Comparison of ENCODE assay signal across 15 cellular contexts in genomic region chr14:79281244-79282199, GRCh38.
DNase-seq lines count a peak whose midpoint lies in the region; ATAC-seq, FAIRE-seq and TF ChIP-seq lines count a peak whose summit lies in the region.
"Had no signal": no experiment of that assay in that cellular context is flagged by ENCODE, and none has a peak within 500 bp of the region (broad histone marks: within the 10 kb centered on the region; RNA-seq: fewer than 3 reads in every experiment).

No MANE protein-coding gene starts in this region.

- no peak overlapping the region for H3K4ac ChIP-seq in IMR-90 (ENCODE audit: low read depth, low read length)
- H3K4ac ChIP-seq in H1 (replicated peaks; ENCODE audit: insufficient read length, low read depth, low read length), result no peak overlapping the region

- peaks cover 63% of the 10 kb centered on the region for H3K4me1 Mint-ChIP-seq in osteocyte (ENCODE audit: unreplicated experiment)

- H3K14ac ChIP-seq in IMR-90 (replicated peaks; ENCODE audit: low read depth, low read length) (no peak overlapping the region), H1 (ENCODE audit: insufficient read length) (no peak overlapping the region)

- TF ChIP-seq POLR2A in IMR-90 (IDR thresholded peaks at IDR 0.05; ENCODE audit: low read depth, low read length), result no peak
- TF ChIP-seq POLR2A in H1 (IDR thresholded peaks at IDR 0.05; ENCODE audit: control extremely low read depth in 1 of 2, low read depth in 2 of 2, low read length in 2 of 2), result no peak

- H3K4me3 ChIP-seq in BJ (ENCODE audit: low read depth, low read length), result peak overlapping the region; percentile 8; the same call in 1 of the 2 replicates
- peak overlapping the region; percentile 88; the same call in 1 of the 2 replicates for H3K4me3 ChIP-seq in IMR-90 (ENCODE audit: insufficient read depth, low read depth, low read length)
- peak overlapping the region; percentile 18 to 77 (median 24); a peak in 7 of 8 replicates for H3K4me3 ChIP-seq in H1 (ENCODE audit: extremely low read depth in 1 of 4, insufficient read depth in 2 of 4, low read depth in 3 of 4, low read length in 4 of 4)
- H3K4me3 ChIP-seq: GM12878, thyroid gland had no signal

- peaks cover 13% of the 10 kb centered on the region for H3K27me3 ChIP-seq in BJ (ENCODE audit: control insufficient read depth, insufficient read depth, low read length)
- H3K27me3 ChIP-seq in IMR-90 (ENCODE audit: control insufficient read depth, insufficient read depth, low read length), result peaks cover 20% of the 10 kb centered on the region
- peaks cover 6 to 48% (median 39%) of the 10 kb centered on the region in 4 experiments for H3K27me3 ChIP-seq in H1 (replicated peaks in 1 of 4; ENCODE audit: control insufficient read depth in 3 of 4, extremely low read depth in 1 of 4, insufficient read depth in 3 of 4, low read length in 3 of 4)
- H3K27me3 ChIP-seq: thyroid gland had no signal

- H3K56ac ChIP-seq in IMR-90 (ENCODE audit: extremely low read depth, insufficient read depth, low read length), result no peak overlapping the region
- no peak overlapping the region for H3K56ac ChIP-seq in H1 (replicated peaks; ENCODE audit: insufficient read length, low read depth, low read length)

- H2AK9ac ChIP-seq in IMR-90 (replicated peaks; ENCODE audit: low read depth, low read length, poor library complexity), result no peak overlapping the region

- H2BK120ac ChIP-seq in IMR-90 (ENCODE audit: low read depth, low read length) (no peak overlapping the region), H1 (replicated peaks; ENCODE audit: low read depth, low read length) (no peak overlapping the region)

- POLR2A ChIA-PET in BJ (lab: Charles Lee), result no interaction called here
- POLR2A ChIA-PET in IMR-90 (lab: Charles Lee; ENCODE audit: unreplicated experiment), result no interaction called here
- POLR2A ChIA-PET in H1 (lab: Charles Lee; ENCODE audit: partially characterized antibody), result no interaction called here

- in situ Hi-C loops in IMR-90 (cut with MboI; ENCODE audit: low sequenced_read_pairs), result no loop called here

- H3K4me1 ChIP-seq in IMR-90 (ENCODE audit: control insufficient read depth, insufficient read depth, low read length) (peaks cover 1% of the 10 kb centered on the region; the same call in 1 of the 2 replicates), H1 (replicated peaks in 1 of 4; ENCODE audit: control insufficient read depth in 3 of 4, insufficient read depth in 4 of 4, low read length in 3 of 4) (peaks cover 3 to 30% (median 14%) of the 10 kb centered on the region in 4 experiments)

- no peaks in the 10 kb centered on the region for H3K9me3 ChIP-seq in IMR-90 (ENCODE audit: control insufficient read depth, insufficient read depth, low read length)
- H3K9me3 ChIP-seq in H1 (ENCODE audit: insufficient read depth in 2 of 2, low read depth in 1 of 2, low read length in 1 of 2), result no peaks in the 10 kb centered on the region
- H3K9me3 ChIP-seq: thyroid gland had no signal

- FAIRE-seq in H1 (lab: Jason Lieb, UNC), result no peak
- FAIRE-seq: GM12878 had no signal

- peak overlapping the region; percentile 89; the same call in 1 of the 2 replicates for H3K4me2 ChIP-seq in IMR-90 (ENCODE audit: low read depth, low read length)
- H3K4me2 ChIP-seq in H1 (ENCODE audit: insufficient read depth in 1 of 2, low read depth in 2 of 2, low read length in 2 of 2), result peak overlapping the region; percentile 96 to 98

- no peak overlapping the region for H2BK15ac ChIP-seq in IMR-90 (ENCODE audit: low read depth, low read length)
- peak overlapping the region; percentile 10; the same call in 1 of the 2 replicates for H2BK15ac ChIP-seq in H1 (ENCODE audit: low read length)

- no peak overlapping the region for H4K91ac ChIP-seq in IMR-90 (ENCODE audit: insufficient read depth, low read depth, low read length)
- H4K91ac ChIP-seq in H1 (replicated peaks; ENCODE audit: insufficient read length, low read length), result no peak overlapping the region

- H3K27ac Mint-ChIP-seq in osteocyte (ENCODE audit: unreplicated experiment), result no peak overlapping the region
- H3K27ac Mint-ChIP-seq: CD14-positive monocyte had no signal

- H3K23ac ChIP-seq in IMR-90 (ENCODE audit: low read depth, low read length) (no peak overlapping the region), H1 (ENCODE audit: insufficient read length) (no peak overlapping the region)

- no peak for DNase-seq in BJ (ENCODE audit: low read depth)
- DNase-seq in IMR-90, result no peak
- DNase-seq in H1 (ENCODE audit: low read depth in 1 of 2, low spot score in 2 of 2), result peak in 1 of 2 experiments; percentile 46
- DNase-seq in osteocyte (ENCODE audit: extremely low spot score, unreplicated experiment), result no peak
- no peak for DNase-seq in SHP77 treated with DMSO at 0.1 percent for 48 hours (lab: John Stamatoyannopoulos, UW)
- no peak for DNase-seq in NCI-H146 (lab: John Stamatoyannopoulos, UW)
- DNase-seq: activated CD4-positive, alpha-beta T cell treated with anti-CD3 and anti-CD28 coated beads, Interleukin-2, amount 50 U/mL, for 1 hour; activated effector memory CD4-positive, alpha-beta T cell treated with Interleukin-2 at 50 U/mL for 16 hours; cerebellar nuclear complex; left colon; thyroid gland had no signal

- no CpG with 5 or more reads among the region's 6 CpGs for WGBS in IMR-90 (ENCODE audit: extremely low coverage in 2 of 2, insufficient read length in 1 of 2), 2 experiments
- 14% methylated on average over 6 of the region's 6 CpGs; no CpG with 5 or more reads in 1 of the 2 experiments for WGBS in H1 (ENCODE audit: extremely low coverage in 1 of 2, insufficient coverage in 1 of 2, insufficient read length in 1 of 2, insufficient replicate concordance in 2 of 2, low coverage in 1 of 2, low lambda C conversion rate in 2 of 2, missing lambda C conversion rate in 1 of 2), 2 experiments

- H3K27me3 Mint-ChIP-seq in osteocyte (ENCODE audit: unreplicated experiment), result peaks cover 25% of the 10 kb centered on the region

- H2BK20ac ChIP-seq in IMR-90 (ENCODE audit: low read depth, low read length), result no peak overlapping the region
- H2BK20ac ChIP-seq in H1 (ENCODE audit: low read length), result no peak overlapping the region

- H2AFZ ChIP-seq in IMR-90 (replicated peaks; ENCODE audit: low read length, poor library complexity) (no peak overlapping the region), H1 (ENCODE audit: low read length) (no peak overlapping the region)

- H4K8ac ChIP-seq in IMR-90 (ENCODE audit: low read depth in 2 of 2, low read length in 2 of 2) (no peak overlapping the region), H1 (ENCODE audit: extremely low read depth, insufficient read depth, low read length) (no peak overlapping the region)

- no peaks in the 10 kb centered on the region for H3K36me3 ChIP-seq in BJ (ENCODE audit: control insufficient read depth, insufficient read depth, low read length)
- no peaks in the 10 kb centered on the region for H3K36me3 ChIP-seq in IMR-90 (ENCODE audit: control insufficient read depth, insufficient read depth, low read length)
- no peaks in the 10 kb centered on the region for H3K36me3 ChIP-seq in H1 (ENCODE audit: control insufficient read depth in 2 of 4, insufficient read depth in 4 of 4, low read length in 3 of 4)
- H3K36me3 ChIP-seq: thyroid gland had no signal

- peaks cover 5% of the 10 kb centered on the region; the same call in 1 of the 2 replicates for H3K9me1 ChIP-seq in IMR-90 (ENCODE audit: insufficient read depth, low read length)

- no peak overlapping the region for H4K5ac ChIP-seq in IMR-90 (ENCODE audit: low read depth, low read length)
- H4K5ac ChIP-seq in H1 (ENCODE audit: insufficient read length, low read depth, low read length), result no peak overlapping the region

- TF ChIP-seq CTCF in BJ (IDR thresholded peaks at IDR 0.05; ENCODE audit: insufficient read depth, low read depth, low read length) (no peak), IMR-90 (conservative IDR thresholded peaks at IDR 0.05; ENCODE audit: low read depth, low read length) (no peak), H1 (IDR thresholded peaks at IDR 0.05; ENCODE audit: control extremely low read depth in 1 of 3, insufficient read depth in 1 of 3, low read depth in 1 of 3, low read length in 3 of 3) (no peak), osteocyte (IDR thresholded peaks at IDR 0.05) (no peak)

- H3K27ac ChIP-seq in IMR-90 (ENCODE audit: insufficient read depth, low read length), result no peak overlapping the region
- no peak overlapping the region for H3K27ac ChIP-seq in H1 (ENCODE audit: low read depth, low read length)
- H3K27ac ChIP-seq: thyroid gland had no signal

- intact Hi-C loops in IMR-90 (cut with micrococcal nuclease), result no loop called here

- no TSS peak for BruUV-seq in IMR-90 (replicated peaks; lab: Mats Ljungman, UMichigan)

- no peaks in the 10 kb centered on the region for H3K79me2 ChIP-seq in H1 (ENCODE audit: control insufficient read depth in 1 of 2, insufficient read depth in 2 of 2, low read length in 2 of 2)

- H3K9me3 Mint-ChIP-seq in osteocyte (ENCODE audit: unreplicated experiment), result no peaks in the 10 kb centered on the region

- H2BK12ac ChIP-seq in H1 (ENCODE audit: low read depth, low read length), result no peak overlapping the region

- H2BK5ac ChIP-seq in IMR-90 (ENCODE audit: low read depth, low read length, poor library complexity, severe bottlenecking), result no peak overlapping the region
- no peak overlapping the region for H2BK5ac ChIP-seq in H1 (ENCODE audit: low read depth, low read length)

- ATAC-seq in IMR-90 (ENCODE audit: low read depth) (no peak), HG02970 (IDR thresholded peaks at IDR 0.05; ENCODE audit: low FRiP score, unreplicated experiment) (no peak), GM21717 (IDR thresholded peaks at IDR 0.05; ENCODE audit: unreplicated experiment) (no peak)
- ATAC-seq: GM12878, left colon had no signal

- no peaks in the 10 kb centered on the region for H4K20me1 ChIP-seq in IMR-90 (ENCODE audit: insufficient read depth, low read length)
- peaks cover 0 to 7% of the 10 kb centered on the region in 2 experiments for H4K20me1 ChIP-seq in H1 (replicated peaks in 1 of 2; ENCODE audit: control insufficient read depth in 1 of 2, insufficient read depth in 2 of 2, low read length in 2 of 2)

- peak overlapping the region; percentile 97 for H3K4me3 Mint-ChIP-seq in osteocyte (ENCODE audit: unreplicated experiment)

- no peak for TF ChIP-seq EP300 in H1 (IDR thresholded peaks at IDR 0.05; ENCODE audit: borderline replicate concordance in 1 of 2, low read depth in 2 of 2, low read length in 2 of 2)

- dilution Hi-C loops in IMR-90 (cut with HindIII; ENCODE audit: low sequenced_read_pairs, unreplicated experiment), result no loop called here

- H3K79me1 ChIP-seq in IMR-90 (ENCODE audit: low read depth in 1 of 2, low read length in 2 of 2) (peaks cover 0 to 3% of the 10 kb centered on the region in 2 experiments; a peak in 1 of 4 replicates), H1 (ENCODE audit: low read depth, low read length) (no peaks in the 10 kb centered on the region; the same call in 1 of the 2 replicates)

- CTCF ChIA-PET in BJ (lab: Yijun Ruan, JAX), result no interaction called here
- CTCF ChIA-PET in IMR-90 (lab: Yijun Ruan, JAX), result interaction anchor here (0.6 kb wide), 2 partner anchors 277 to 684 kb away, joined by 3 to 6 read pairs; no protein-coding TSS in a partner anchor
- CTCF ChIA-PET in H1 (lab: Charles Lee; ENCODE audit: partially characterized antibody), result interaction anchor here (0.6 to 2.3 kb wide), 9 partner anchors 18 to 348 kb away, joined by 3 to 5 read pairs (median 3); no protein-coding TSS in a partner anchor

- no peak overlapping the region for H2AK5ac ChIP-seq in IMR-90 (ENCODE audit: low read depth, low read length)
- no peak overlapping the region for H2AK5ac ChIP-seq in H1 (ENCODE audit: low read depth, low read length)

- TF ChIP-seq RAD21 in IMR-90 (IDR thresholded peaks at IDR 0.05; ENCODE audit: low read length) (no peak), H1 (IDR thresholded peaks at IDR 0.05 in 1 of 2, conservative IDR thresholded peaks at IDR 0.05 in 1 of 2; ENCODE audit: low read depth in 2 of 2, low read length in 2 of 2) (no peak)

- peaks cover 28% of the 10 kb centered on the region for H3K23me2 ChIP-seq in H1 (ENCODE audit: low read depth, low read length)

- no peak overlapping the region for H3K18ac ChIP-seq in IMR-90 (ENCODE audit: low read depth, low read length)
- H3K18ac ChIP-seq in H1 (ENCODE audit: extremely low read depth, low read length), result no peak overlapping the region; the same call in 1 of the 2 replicates

- H3K9ac ChIP-seq in IMR-90 (ENCODE audit: low read depth, low read length) (no peak overlapping the region; the same call in 1 of the 2 replicates), H1 (replicated peaks in 1 of 4; ENCODE audit: extremely low read depth in 1 of 4, low read depth in 3 of 4, low read length in 3 of 4) (no peak overlapping the region; a peak in 1 of 7 replicates)

- peaks cover 4% of the 10 kb centered on the region for H3K36me3 Mint-ChIP-seq in osteocyte (ENCODE audit: unreplicated experiment)
- H3K36me3 Mint-ChIP-seq: CD14-positive monocyte had no signal

Comparison
In these comparisons a context has a peak if more than half of its experiments do, and no peak if none do; other contexts are left out.
1. H3K4me3 ChIP-seq: peak in every context shown above with its lines; median percentile 88 in IMR-90; 24 in H1; 8 in BJ.